Comparison of ENCODE assay signal across 10 cellular contexts in genomic region chr7:65268782-65269149, GRCh38.
A peak's percentile ranks its signal among the peaks of the same experiment; 100 is the strongest.
DNase-seq lines count a peak whose midpoint lies in the region; ATAC-seq, FAIRE-seq and TF ChIP-seq lines count a peak whose summit lies in the region.
"Had no signal": no experiment of that assay in that cellular context is flagged by ENCODE, and none has a peak within 500 bp of the region (broad histone marks: within the 10 kb centered on the region; RNA-seq: fewer than 3 reads in every experiment).

No MANE protein-coding gene starts in this region.

- H3K27ac Mint-ChIP-seq in activated T-cell treated with anti-CD3 and anti-CD28 coated beads, Interleukin-2, amount 50 U/mL, for 24 hours: no peak overlapping the region
- peak overlapping the region; percentile 51 for H3K27ac Mint-ChIP-seq in T-helper 17 cell

- TF ChIP-seq POLR2A in endothelial cell of umbilical vein (IDR thresholded peaks at IDR 0.05; ENCODE audit: low read depth, low read length) (no peak), thyroid gland (IDR thresholded peaks at IDR 0.05) (no peak)

- peak overlapping the region; percentile 79 for H3K4me3 Mint-ChIP-seq in activated T-cell treated with anti-CD3 and anti-CD28 coated beads, Interleukin-2, amount 50 U/mL, for 24 hours
- H3K4me3 Mint-ChIP-seq in activated T-cell treated with anti-CD3 and anti-CD28 coated beads, Interleukin-2, amount 50 U/mL, for 4 hours: no peak overlapping the region
- H3K4me3 Mint-ChIP-seq in T-helper 17 cell: peak overlapping the region; percentile 84

- no peak overlapping the region for H2AFZ ChIP-seq in endothelial cell of umbilical vein (ENCODE audit: low read depth, low read length)
- H2AFZ ChIP-seq in smooth muscle cell (ENCODE audit: low read depth): peak overlapping the region; percentile 91

- peaks cover 0 to 7% of the 10 kb centered on the region in 2 experiments for H3K27me3 ChIP-seq in endothelial cell of umbilical vein (ENCODE audit: control insufficient read depth in 2 of 2, insufficient read depth in 2 of 2, low read length in 2 of 2)
- H3K27me3 ChIP-seq in smooth muscle cell (ENCODE audit: low read depth): peaks cover 29% of the 10 kb centered on the region
- no peaks in the 10 kb centered on the region for H3K27me3 ChIP-seq in thyroid gland

- H3K9me3 Mint-ChIP-seq in activated T-cell treated with anti-CD3 and anti-CD28 coated beads, Interleukin-2, amount 50 U/mL, for 24 hours: peaks cover 5% of the 10 kb centered on the region
- H3K9me3 Mint-ChIP-seq in activated T-cell treated with anti-CD3 and anti-CD28 coated beads, Interleukin-2, amount 50 U/mL, for 4 hours: peaks cover 8% of the 10 kb centered on the region

- H3K36me3 Mint-ChIP-seq in activated T-cell treated with anti-CD3 and anti-CD28 coated beads, Interleukin-2, amount 50 U/mL, for 24 hours (ENCODE audit: low read depth): no peaks in the 10 kb centered on the region
- H3K36me3 Mint-ChIP-seq in activated T-cell treated with anti-CD3 and anti-CD28 coated beads, Interleukin-2, amount 50 U/mL, for 4 hours (ENCODE audit: insufficient read depth): peaks cover under 1% of the 10 kb centered on the region
- peaks cover 3% of the 10 kb centered on the region for H3K36me3 Mint-ChIP-seq in T-helper 17 cell (ENCODE audit: low read depth)

- no peaks in the 10 kb centered on the region for H3K4me1 ChIP-seq in endothelial cell of umbilical vein (ENCODE audit: control insufficient read depth, extremely low read depth, insufficient read depth, low read length)
- H3K4me1 ChIP-seq in smooth muscle cell (ENCODE audit: low read depth): peaks cover 4% of the 10 kb centered on the region
- H3K4me1 ChIP-seq in thyroid gland: peaks cover 6 to 10% of the 10 kb centered on the region in 2 donors

- H3K9ac ChIP-seq in endothelial cell of umbilical vein (replicated peaks; ENCODE audit: extremely low read depth, insufficient read depth, low read length) (no peak overlapping the region), smooth muscle cell (ENCODE audit: low read depth) (no peak overlapping the region)

- FAIRE-seq in endothelial cell of umbilical vein (lab: Jason Lieb, UNC): no peak

- no peak overlapping the region for H3K27ac ChIP-seq in endothelial cell of umbilical vein (ENCODE audit: insufficient read depth, low read depth, low read length)
- H3K27ac ChIP-seq in smooth muscle cell (ENCODE audit: low read depth): no peak overlapping the region
- H3K27ac ChIP-seq in thyroid gland: no peak overlapping the region

- no peaks in the 10 kb centered on the region for H3K36me3 ChIP-seq in endothelial cell of umbilical vein (ENCODE audit: control insufficient read depth in 2 of 2, extremely low read depth in 1 of 2, insufficient read depth in 2 of 2, low read length in 2 of 2)
- no peaks in the 10 kb centered on the region for H3K36me3 ChIP-seq in smooth muscle cell (ENCODE audit: low read depth)
- no peaks in the 10 kb centered on the region for H3K36me3 ChIP-seq in thyroid gland

- H3K79me2 ChIP-seq in endothelial cell of umbilical vein (ENCODE audit: control insufficient read depth, insufficient read depth, low read length) (no peaks in the 10 kb centered on the region), smooth muscle cell (ENCODE audit: low read depth) (no peaks in the 10 kb centered on the region)

- intact Hi-C loops in endothelial cell of umbilical vein (cut with micrococcal nuclease) (loop anchor here (2.0 kb wide), 1 partner anchor 18 kb away; no protein-coding TSS in a partner anchor), thyroid gland (cut with DNase I) (no loop called here)

- dilution Hi-C loops in endothelial cell of umbilical vein (cut with MboI; ENCODE audit: extremely low pct_ligation_motif_present, low sequenced_read_pairs): no loop called here

- H3K27me3 Mint-ChIP-seq in activated T-cell treated with anti-CD3 and anti-CD28 coated beads, Interleukin-2, amount 50 U/mL, for 24 hours: peaks cover 56% of the 10 kb centered on the region
- peaks cover 40% of the 10 kb centered on the region for H3K27me3 Mint-ChIP-seq in activated T-cell treated with anti-CD3 and anti-CD28 coated beads, Interleukin-2, amount 50 U/mL, for 4 hours (ENCODE audit: low read depth)
- peaks cover 47% of the 10 kb centered on the region for H3K27me3 Mint-ChIP-seq in T-helper 17 cell

- TF ChIP-seq CTCF in endothelial cell of umbilical vein (IDR thresholded peaks at IDR 0.05; ENCODE audit: extremely low read depth in 1 of 2, insufficient read depth in 1 of 2, low read depth in 1 of 2, low read length in 2 of 2): no peak
- TF ChIP-seq CTCF in smooth muscle cell (IDR thresholded peaks at IDR 0.05; ENCODE audit: borderline replicate concordance, insufficient read depth, poor library complexity, severe bottlenecking): no peak
- no peak for TF ChIP-seq CTCF in thyroid gland (IDR thresholded peaks at IDR 0.05)

- no peak for ATAC-seq in activated T-cell treated with anti-CD3 and anti-CD28 coated beads, Interleukin-2, amount 50 U/mL, for 4 hours
- ATAC-seq in T-helper 17 cell: no peak

- no peaks in the 10 kb centered on the region for H3K9me1 ChIP-seq in endothelial cell of umbilical vein (replicated peaks; ENCODE audit: control insufficient read depth, extremely low read depth, insufficient read depth, low read length)

- H3K4me2 ChIP-seq in endothelial cell of umbilical vein (ENCODE audit: insufficient read depth, low read length): peak overlapping the region; percentile 62
- peak overlapping the region; percentile 86 for H3K4me2 ChIP-seq in smooth muscle cell

- H3K4me3 ChIP-seq in endothelial cell of umbilical vein (replicated peaks in 1 of 3; ENCODE audit: insufficient read depth in 1 of 3, low read depth in 1 of 3, low read length in 3 of 3) (peak overlapping the region in 1 of 3 experiments; percentile 67), smooth muscle cell (peak overlapping the region; percentile 62), thyroid gland (replicated peaks in 1 of 3) (no peak overlapping the region)

- CTCF ChIA-PET in endothelial cell of umbilical vein (lab: Charles Lee): interaction anchor here (1.1 to 1.3 kb wide), 2 partner anchors 39 to 52 kb away, joined by 3 to 4 read pairs; no protein-coding TSS in a partner anchor

- BruUV-seq in endothelial cell of umbilical vein (replicated peaks; lab: Mats Ljungman, UMichigan): no TSS peak

- POLR2A ChIA-PET in endothelial cell of umbilical vein (lab: Charles Lee): no interaction called here

- no peak for DNase-seq in activated T-cell treated with anti-CD3 and anti-CD28 coated beads, Interleukin-2, amount 50 U/mL, for 24 hours
- DNase-seq in activated T-cell treated with anti-CD3 and anti-CD28 coated beads, Interleukin-2, amount 50 U/mL, for 4 hours: no peak
- no peak for DNase-seq in T-helper 17 cell
- no peak for DNase-seq in endothelial cell of umbilical vein (ENCODE audit: low read depth, low spot score)
- no peak for DNase-seq in smooth muscle cell (lab: John Stamatoyannopoulos, UW; ENCODE audit: unreplicated experiment)
- no peak for DNase-seq in thyroid gland
- DNase-seq in HK-2 (ENCODE audit: unreplicated experiment): no peak
- no peak for DNase-seq in NCI-H524 (lab: John Stamatoyannopoulos, UW)
- DNase-seq: Kasumi-1, occipital lobe had no signal

- peaks cover 10% of the 10 kb centered on the region for H3K4me1 Mint-ChIP-seq in activated T-cell treated with anti-CD3 and anti-CD28 coated beads, Interleukin-2, amount 50 U/mL, for 24 hours (ENCODE audit: low read depth)
- peaks cover 10% of the 10 kb centered on the region for H3K4me1 Mint-ChIP-seq in activated T-cell treated with anti-CD3 and anti-CD28 coated beads, Interleukin-2, amount 50 U/mL, for 4 hours (ENCODE audit: low read depth)
- peaks cover 4% of the 10 kb centered on the region for H3K4me1 Mint-ChIP-seq in T-helper 17 cell

- H4K20me1 ChIP-seq in endothelial cell of umbilical vein (replicated peaks; ENCODE audit: control insufficient read depth, extremely low read depth, insufficient read depth, low read length) (no peaks in the 10 kb centered on the region), smooth muscle cell (ENCODE audit: low read depth) (no peaks in the 10 kb centered on the region)

- H3K9me3 ChIP-seq in T-helper 17 cell (ENCODE audit: control insufficient read depth, low read length, poor library complexity, severe bottlenecking) (no peaks in the 10 kb centered on the region), endothelial cell of umbilical vein (replicated peaks; ENCODE audit: control insufficient read depth, insufficient read depth, low read length) (no peaks in the 10 kb centered on the region), smooth muscle cell (replicated peaks; ENCODE audit: low read depth) (no peaks in the 10 kb centered on the region), thyroid gland (no peaks in the 10 kb centered on the region)

- 32% methylated on average over 3 of the region's 3 CpGs for WGBS in smooth muscle cell (ENCODE audit: low lambda C conversion rate)
- WGBS in thyroid gland, 2 donors: 43 to 48% methylated on average over 3 of the region's 3 CpGs

- no peaks in the 10 kb centered on the region for H3F3A ChIP-seq in smooth muscle cell (ENCODE audit: low read depth)

TF ChIP-seq in endothelial cell of umbilical vein, 7 proteins besides CTCF, POLR2A, EP300 and RAD21:
- TF ChIP-seq EZH2 (IDR thresholded peaks at IDR 0.05; ENCODE audit: borderline replicate concordance, low read depth, low read length, severe bottlenecking) (no peak), MAX (IDR thresholded peaks at IDR 0.05; ENCODE audit: insufficient read depth, insufficient read length) (no peak), JUN (IDR thresholded peaks at IDR 0.05; ENCODE audit: borderline replicate concordance, insufficient read depth, insufficient read length, low read depth) (no peak), FOS (IDR thresholded peaks at IDR 0.05; ENCODE audit: borderline replicate concordance, insufficient read depth, low read length) (no peak), MYC (IDR thresholded peaks at IDR 0.05; ENCODE audit: low read depth, low read length) (no peak), POLR2AphosphoS5 (IDR thresholded peaks at IDR 0.05; ENCODE audit: insufficient read depth, low read depth, low read length) (no peak), GATA2 (IDR thresholded peaks at IDR 0.05; ENCODE audit: insufficient read depth, insufficient read length, low read depth, low read length) (no peak)
